In genomic region chr1:8379513-8380186, GRCh38 we compare ENCODE assay signal across 14 cellular contexts.
DNase-seq lines count a peak whose midpoint lies in the region; ATAC-seq, FAIRE-seq and TF ChIP-seq lines count a peak whose summit lies in the region.
"Had no signal": no experiment of that assay in that cellular context is flagged by ENCODE, and none has a peak within 500 bp of the region (broad histone marks: within the 10 kb centered on the region; RNA-seq: fewer than 3 reads in every experiment).

No MANE protein-coding gene starts in this region.

- ATAC-seq in gastroesophageal sphincter, result no peak
- ATAC-seq in GM21360 (IDR thresholded peaks at IDR 0.05; ENCODE audit: unreplicated experiment), result no peak
- ATAC-seq: K562, WTC11 had no signal

- H3K4me3 ChIP-seq in A673 (ENCODE audit: low read depth, low read length, poor library complexity, severe bottlenecking), result no peak overlapping the region
- no peak overlapping the region for H3K4me3 ChIP-seq in HEK293 (ENCODE audit: low read depth, low read length)
- no peak overlapping the region for H3K4me3 ChIP-seq in gastroesophageal sphincter
- no peak overlapping the region for H3K4me3 ChIP-seq in prostate gland
- H3K4me3 ChIP-seq: K562, mucosa of descending colon, SK-N-MC, smooth muscle cell had no signal

- no peak for FAIRE-seq in GM12891 (lab: Jason Lieb, UNC)
- FAIRE-seq: K562 had no signal

- POLR2A ChIA-PET in A673 (lab: Charles Lee; ENCODE audit: low non-redundant PET) (no interaction called here), HEK293 (lab: Yijun Ruan, JAX) (interaction anchor here (0.6 kb wide), 1 partner anchor 59 kb away, joined by 3 read pairs; no protein-coding TSS in a partner anchor)

- DNase-seq in A673 (ENCODE audit: low spot score), result no peak
- DNase-seq in prostate gland (ENCODE audit: low spot score), result no peak
- DNase-seq in HPDE6-E6E7 (ENCODE audit: extremely low spot score), result no peak
- no peak for DNase-seq in stimulated activated CD4-positive, alpha-beta T cell treated with anti-CD3 and anti-CD28 coated beads, Interleukin-4, amount 100 ng/mL, for 1 hour
- DNase-seq in GM12891 (ENCODE audit: insufficient read length, low spot score), result no peak
- DNase-seq: mucosa of descending colon, NCI-H2081 had no signal

- H3K36me3 ChIP-seq in A673 (ENCODE audit: insufficient read depth, low read length, poor library complexity, severe bottlenecking) (peaks cover 6% of the 10 kb centered on the region), HEK293 (ENCODE audit: control insufficient read depth in 2 of 2, insufficient read depth in 1 of 2, low read length in 2 of 2) (peaks cover 0 to 13% of the 10 kb centered on the region in 2 experiments; a peak in 1 of 3 replicates), gastroesophageal sphincter (no peaks in the 10 kb centered on the region), prostate gland (no peaks in the 10 kb centered on the region)

- TF ChIP-seq POLR2A in gastroesophageal sphincter (IDR thresholded peaks at IDR 0.05) (no peak), prostate gland (IDR thresholded peaks at IDR 0.05) (no peak), GM12891 (IDR thresholded peaks at IDR 0.05; ENCODE audit: low read depth, low read length) (no peak)

- no peak for TF ChIP-seq EP300 in gastroesophageal sphincter (IDR thresholded peaks at IDR 0.05)

- TF ChIP-seq CTCF in A673 (conservative IDR thresholded peaks at IDR 0.05; ENCODE audit: low read depth, low read length), result no peak
- no peak for TF ChIP-seq CTCF in HEK293 (tag by site-specific recombination; IDR thresholded peaks at IDR 0.05)
- TF ChIP-seq CTCF in gastroesophageal sphincter (IDR thresholded peaks at IDR 0.05), result peak in 1 of 4 experiments; percentile 3
- TF ChIP-seq CTCF in prostate gland (IDR thresholded peaks at IDR 0.05), result no peak

- BruUV-seq in A673 (replicated peaks; lab: Mats Ljungman, UMichigan), result no TSS peak

- H3K27ac ChIP-seq in A673 (ENCODE audit: low read depth, low read length, poor library complexity, severe bottlenecking) (peak overlapping the region; percentile 63), HEK293 (ENCODE audit: extremely low read depth, low read depth, low read length) (no peak overlapping the region), gastroesophageal sphincter (peak overlapping the region; percentile 88 to 94 (median 92)), prostate gland (peak overlapping the region; percentile 65 to 69)
- H3K27ac ChIP-seq: SK-N-MC had no signal

- no peaks in the 10 kb centered on the region for H3K27me3 ChIP-seq in A673 (replicated peaks; ENCODE audit: insufficient read depth, low read depth, low read length, poor library complexity)
- H3K27me3 ChIP-seq in gastroesophageal sphincter, result no peaks in the 10 kb centered on the region
- H3K27me3 ChIP-seq in prostate gland (replicated peaks; ENCODE audit: insufficient read depth), result no peaks in the 10 kb centered on the region

- CTCF ChIA-PET in A673 (lab: Charles Lee) (no interaction called here), HEK293 (lab: Yijun Ruan, JAX) (no interaction called here)

- WGBS in gastroesophageal sphincter (ENCODE audit: low coverage in 1 of 2), 2 donors, result 61% methylated on average over 6 of the region's 14 CpGs; no CpG with 5 or more reads in 1 of the 2 donors
- 87% methylated on average over 14 of the region's 14 CpGs for WGBS in prostate gland

- intact Hi-C loops in A673 (cut with micrococcal nuclease; ENCODE audit: unreplicated experiment), result loop anchor here (10.0 kb wide), 1 partner anchor 325 kb away; no protein-coding TSS in a partner anchor
- intact Hi-C loops in prostate gland (cut with DNase I), result no loop called here

- peaks cover 53% of the 10 kb centered on the region for H3K4me1 ChIP-seq in A673 (ENCODE audit: insufficient read depth, low read length, poor library complexity, severe bottlenecking)
- peaks cover 3% of the 10 kb centered on the region; the same call in 1 of the 2 replicates for H3K4me1 ChIP-seq in HEK293 (ENCODE audit: control insufficient read depth, insufficient read depth, low read length)
- peaks cover 23 to 99% (median 59%) of the 10 kb centered on the region in 3 donors for H3K4me1 ChIP-seq in gastroesophageal sphincter
- H3K4me1 ChIP-seq in prostate gland (replicated peaks), result peaks cover 41% of the 10 kb centered on the region

- no peaks in the 10 kb centered on the region for H3K9me3 ChIP-seq in A673 (ENCODE audit: low read depth, low read length, poor library complexity, severe bottlenecking)
- H3K9me3 ChIP-seq in HEK293 (ENCODE audit: control insufficient read depth, insufficient read depth, low read depth, low read length), result no peaks in the 10 kb centered on the region
- H3K9me3 ChIP-seq in gastroesophageal sphincter, result no peaks in the 10 kb centered on the region
- H3K9me3 ChIP-seq in prostate gland, result no peaks in the 10 kb centered on the region
- H3K9me3 ChIP-seq: mucosa of descending colon had no signal

TF ChIP-seq in HEK293, 187 proteins besides CTCF, POLR2A, EP300 and RAD21 (continues in another document):
- no peak for TF ChIP-seq ZNF776 (tag by site-specific recombination; IDR thresholded peaks at IDR 0.05; ENCODE audit: borderline replicate concordance)
- no peak for TF ChIP-seq AEBP2 (tag by site-specific recombination; IDR thresholded peaks at IDR 0.05; ENCODE audit: borderline replicate concordance)
- TF ChIP-seq, protein P1, sequence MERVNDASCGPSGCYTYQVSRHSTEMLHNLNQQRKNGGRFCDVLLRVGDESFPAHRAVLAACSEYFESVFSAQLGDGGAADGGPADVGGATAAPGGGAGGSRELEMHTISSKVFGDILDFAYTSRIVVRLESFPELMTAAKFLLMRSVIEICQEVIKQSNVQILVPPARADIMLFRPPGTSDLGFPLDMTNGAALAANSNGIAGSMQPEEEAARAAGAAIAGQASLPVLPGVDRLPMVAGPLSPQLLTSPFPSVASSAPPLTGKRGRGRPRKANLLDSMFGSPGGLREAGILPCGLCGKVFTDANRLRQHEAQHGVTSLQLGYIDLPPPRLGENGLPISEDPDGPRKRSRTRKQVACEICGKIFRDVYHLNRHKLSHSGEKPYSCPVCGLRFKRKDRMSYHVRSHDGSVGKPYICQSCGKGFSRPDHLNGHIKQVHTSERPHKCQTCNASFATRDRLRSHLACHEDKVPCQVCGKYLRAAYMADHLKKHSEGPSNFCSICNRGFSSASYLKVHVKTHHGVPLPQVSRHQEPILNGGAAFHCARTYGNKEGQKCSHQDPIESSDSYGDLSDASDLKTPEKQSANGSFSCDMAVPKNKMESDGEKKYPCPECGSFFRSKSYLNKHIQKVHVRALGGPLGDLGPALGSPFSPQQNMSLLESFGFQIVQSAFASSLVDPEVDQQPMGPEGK (tag by site-specific recombination; IDR thresholded peaks at IDR 0.05), result no peak

TF ChIP-seq in GM12891, 5 proteins besides CTCF, POLR2A, EP300 and RAD21:
- TF ChIP-seq POLR2AphosphoS5 (IDR thresholded peaks at IDR 0.05; ENCODE audit: low read depth, low read length) (no peak), PAX5 (IDR thresholded peaks at IDR 0.05; ENCODE audit: insufficient read depth, low read length, severe bottlenecking) (no peak), TAF1 (IDR thresholded peaks at IDR 0.05; ENCODE audit: low read depth, low read length) (no peak), POU2F2 (IDR thresholded peaks at IDR 0.05; ENCODE audit: low read depth, low read length) (no peak)
